19 cellular contexts compared by ENCODE assay signal in genomic region chr9:71210326-71210725, GRCh38.
DNase-seq lines count a peak whose midpoint lies in the region; ATAC-seq, FAIRE-seq and TF ChIP-seq lines count a peak whose summit lies in the region.
"Had no signal": no experiment of that assay in that cellular context is flagged by ENCODE, and none has a peak within 500 bp of the region (broad histone marks: within the 10 kb centered on the region; RNA-seq: fewer than 3 reads in every experiment).

No MANE protein-coding gene starts in this region.

- H2BK120ac ChIP-seq in H9 (ENCODE audit: low read depth, low read length, poor library complexity, severe bottlenecking) (no peak overlapping the region), H1 (replicated peaks; ENCODE audit: low read depth, low read length) (no peak overlapping the region)

- peaks cover 14 to 16% of the 10 kb centered on the region in 2 experiments for H3K9me3 Mint-ChIP-seq in H9

- no peak for DNase-seq in BE2C
- no peak for DNase-seq in H9
- no peak for DNase-seq in H1 (ENCODE audit: low read depth in 1 of 2, low spot score in 2 of 2)
- no peak for DNase-seq in NCI-H146 treated with DMSO at 0.1 percent for 48 hours (lab: John Stamatoyannopoulos, UW; ENCODE audit: unreplicated experiment)
- DNase-seq in activated T-cell treated with anti-CD3 and anti-CD28 coated beads, Interleukin-2, amount 50 U/mL, for 48 hours: no peak
- DNase-seq: CD8-positive, alpha-beta T cell; IMR-90; Kasumi-1; NCI-H1417; NCI-H187; NCI-H446; NCI-H526 had no signal

- no peak overlapping the region for H3K4me3 Mint-ChIP-seq in H9
- H3K4me3 Mint-ChIP-seq: CD8-positive, alpha-beta T cell had no signal

- no peak overlapping the region for H3T11ph ChIP-seq in H9 (ENCODE audit: low read length)

- H3K14ac ChIP-seq in H9 (ENCODE audit: insufficient read depth, low read length) (no peak overlapping the region), H1 (ENCODE audit: insufficient read length) (no peak overlapping the region)

- H3K27me3 Mint-ChIP-seq in H9 (ENCODE audit: low read depth): peaks cover 2% of the 10 kb centered on the region; the same call in 1 of the 2 replicates

- no peaks in the 10 kb centered on the region for H3K79me2 ChIP-seq in H9 (ENCODE audit: insufficient read depth, low read length)
- H3K79me2 ChIP-seq in H1 (ENCODE audit: control insufficient read depth in 1 of 2, insufficient read depth in 2 of 2, low read length in 2 of 2): no peaks in the 10 kb centered on the region

- H4K8ac ChIP-seq in H9 (replicated peaks; ENCODE audit: insufficient read length, low read depth, low read length): no peak overlapping the region
- no peak overlapping the region for H4K8ac ChIP-seq in H1 (ENCODE audit: extremely low read depth, insufficient read depth, low read length)

- H2BK15ac ChIP-seq in H9 (ENCODE audit: low read depth, low read length) (no peak overlapping the region), H1 (ENCODE audit: low read length) (no peak overlapping the region)

- H3K4me3 ChIP-seq in BE2C (ENCODE audit: low read depth, low read length): no peak overlapping the region
- no peak overlapping the region for H3K4me3 ChIP-seq in H1 (ENCODE audit: extremely low read depth in 1 of 4, insufficient read depth in 2 of 4, low read depth in 3 of 4, low read length in 4 of 4)
- no peak overlapping the region for H3K4me3 ChIP-seq in liver (ENCODE audit: low read depth in 1 of 3, low read length in 3 of 3)
- H3K4me3 ChIP-seq: BLaER1 treated with 17β-estradiol and CSF1 and Interleukin-3, amounts not matched to agents 10 nM and 100 nM had no signal

- H3K56ac ChIP-seq in H9 (ENCODE audit: insufficient read length, low read depth, low read length) (no peak overlapping the region), H1 (replicated peaks; ENCODE audit: insufficient read length, low read depth, low read length) (no peak overlapping the region)

- H3K23me2 ChIP-seq in H9 (ENCODE audit: insufficient read length, low read depth, low read length, poor library complexity, severe bottlenecking) (no peaks in the 10 kb centered on the region), H1 (ENCODE audit: low read depth, low read length) (no peaks in the 10 kb centered on the region)

- H2AK5ac ChIP-seq in H9 (ENCODE audit: insufficient read length, low read length): no peak overlapping the region
- H2AK5ac ChIP-seq in H1 (ENCODE audit: low read depth, low read length): no peak overlapping the region

- H3K9me3 ChIP-seq in BE2C: no peaks in the 10 kb centered on the region; the same call in 1 of the 2 replicates
- H3K9me3 ChIP-seq in H9 (ENCODE audit: control insufficient read depth, low read depth, low read length): peaks cover 8% of the 10 kb centered on the region
- peaks cover 0 to 7% of the 10 kb centered on the region in 2 experiments; a peak in 1 of 4 replicates for H3K9me3 ChIP-seq in H1 (ENCODE audit: insufficient read depth in 2 of 2, low read depth in 1 of 2, low read length in 1 of 2)
- H3K9me3 ChIP-seq in liver (ENCODE audit: control insufficient read depth in 4 of 4, low read length in 3 of 4): peaks cover 0 to 12% (median 3%) of the 10 kb centered on the region in 4 donors

- H3K23ac ChIP-seq in H9 (ENCODE audit: insufficient read length, low read depth, low read length) (no peak overlapping the region), H1 (ENCODE audit: insufficient read length) (no peak overlapping the region)

- no peak overlapping the region for H2BK12ac ChIP-seq in H9 (ENCODE audit: insufficient read length, low read depth, low read length)
- H2BK12ac ChIP-seq in H1 (ENCODE audit: low read depth, low read length): no peak overlapping the region; the same call in 1 of the 2 replicates

- peak; percentile 63 for FAIRE-seq in H1 (lab: Jason Lieb, UNC)
- FAIRE-seq: HTR-8/SVneo had no signal

- no peak for ATAC-seq in HG03439 (IDR thresholded peaks at IDR 0.05; ENCODE audit: unreplicated experiment)
- no peak for ATAC-seq in HG03565 (IDR thresholded peaks at IDR 0.05; ENCODE audit: unreplicated experiment)
- ATAC-seq: CD8-positive, alpha-beta T cell; HCT116; Right ventricle myocardium inferior had no signal

- H3K18ac ChIP-seq in H9 (ENCODE audit: insufficient read length, low read depth, low read length) (no peak overlapping the region), H1 (ENCODE audit: extremely low read depth, low read length) (no peak overlapping the region)

- TF ChIP-seq CTCF in BE2C (IDR thresholded peaks at IDR 0.05; ENCODE audit: low read depth, low read length) (peak; percentile 32), H9 (conservative IDR thresholded peaks at IDR 0.05) (peak; percentile 67; the same call in 2 of the 3 replicates), H1 (IDR thresholded peaks at IDR 0.05; ENCODE audit: control extremely low read depth in 1 of 3, insufficient read depth in 1 of 3, low read depth in 1 of 3, low read length in 3 of 3) (peak in 2 of 3 experiments; percentile 56 to 78; a peak in 3 of 4 replicates), liver (IDR thresholded peaks at IDR 0.05; ENCODE audit: low read depth, low read length, missing input control) (peak; percentile 39)

- TF ChIP-seq EP300 in H1 (IDR thresholded peaks at IDR 0.05; ENCODE audit: borderline replicate concordance in 1 of 2, low read depth in 2 of 2, low read length in 2 of 2): no peak

- H3K79me1 ChIP-seq in H9 (ENCODE audit: insufficient read depth, low read depth, low read length, poor library complexity, severe bottlenecking) (no peaks in the 10 kb centered on the region), H1 (ENCODE audit: low read depth, low read length) (no peaks in the 10 kb centered on the region)

- H2BK20ac ChIP-seq in H9 (ENCODE audit: low read depth, low read length, poor library complexity, severe bottlenecking): no peak overlapping the region
- H2BK20ac ChIP-seq in H1 (ENCODE audit: low read length): no peak overlapping the region

- H3K36me3 Mint-ChIP-seq in H9 (ENCODE audit: insufficient read depth in 1 of 3, low read depth in 3 of 3): peaks cover 3 to 25% (median 6%) of the 10 kb centered on the region in 3 experiments; a peak in 6 of 7 replicates
- H3K36me3 Mint-ChIP-seq: CD8-positive, alpha-beta T cell had no signal

- POLR2A ChIA-PET in H1 (lab: Charles Lee; ENCODE audit: partially characterized antibody): interaction anchor here (1.3 kb wide), 1 partner anchor 206 kb away, joined by 3 read pairs; no protein-coding TSS in a partner anchor

- TF ChIP-seq RAD21 in H1 (IDR thresholded peaks at IDR 0.05 in 1 of 2, conservative IDR thresholded peaks at IDR 0.05 in 1 of 2; ENCODE audit: low read depth in 2 of 2, low read length in 2 of 2) (peak; percentile 92 to 94), liver (IDR thresholded peaks at IDR 0.05) (peak; percentile 80 to 86)

- H3K27ac ChIP-seq in H9 (ENCODE audit: insufficient read length, low read depth, low read length): no peak overlapping the region
- H3K27ac ChIP-seq in H1 (ENCODE audit: low read depth, low read length): no peak overlapping the region
- no peak overlapping the region for H3K27ac ChIP-seq in liver (ENCODE audit: low read depth in 1 of 2, low read length in 2 of 2)
- H3K27ac ChIP-seq: BLaER1 treated with 17β-estradiol and CSF1 and Interleukin-3, amounts not matched to agents 10 nM and 100 nM had no signal

- CTCF ChIA-PET in H1 (lab: Charles Lee; ENCODE audit: partially characterized antibody): interaction anchor here (0.6 to 3.2 kb wide), 13 partner anchors 20 to 570 kb away, joined by 3 to 31 read pairs (median 4); no protein-coding TSS in a partner anchor

- H3K4me1 ChIP-seq in BE2C (no peaks in the 10 kb centered on the region; the same call in 1 of the 2 replicates), H9 (ENCODE audit: insufficient read depth, low read length) (no peaks in the 10 kb centered on the region), H1 (replicated peaks in 1 of 4; ENCODE audit: control insufficient read depth in 3 of 4, insufficient read depth in 4 of 4, low read length in 3 of 4) (no peaks in the 10 kb centered on the region; a peak in 1 of 7 replicates), liver (ENCODE audit: control insufficient read depth in 4 of 4, insufficient read depth in 4 of 4, low read length in 3 of 4) (no peaks in the 10 kb centered on the region)
- H3K4me1 ChIP-seq: BLaER1 treated with 17β-estradiol and CSF1 and Interleukin-3, amounts not matched to agents 10 nM and 100 nM had no signal

- H3K9ac ChIP-seq in H9 (ENCODE audit: extremely low read depth, insufficient read length, low read length) (no peak overlapping the region), H1 (replicated peaks in 1 of 4; ENCODE audit: extremely low read depth in 1 of 4, low read depth in 3 of 4, low read length in 3 of 4) (no peak overlapping the region), liver (ENCODE audit: low read depth in 1 of 2, low read length in 2 of 2) (no peak overlapping the region)
- H3K9ac ChIP-seq: BLaER1 treated with 17β-estradiol and CSF1 and Interleukin-3, amounts not matched to agents 10 nM and 100 nM had no signal

- H2AFZ ChIP-seq in H9 (ENCODE audit: low read length) (no peak overlapping the region), H1 (ENCODE audit: low read length) (no peak overlapping the region)

- H3K27ac Mint-ChIP-seq in H9: no peak overlapping the region
- H3K27ac Mint-ChIP-seq: CD8-positive, alpha-beta T cell had no signal

- H3K4me2 ChIP-seq in H9 (ENCODE audit: insufficient read depth, insufficient read length, low read length): no peak overlapping the region
- H3K4me2 ChIP-seq in H1 (ENCODE audit: insufficient read depth in 1 of 2, low read depth in 2 of 2, low read length in 2 of 2): no peak overlapping the region
- H3K4me2 ChIP-seq: BLaER1 treated with 17β-estradiol and CSF1 and Interleukin-3, amounts not matched to agents 10 nM and 100 nM had no signal

- H4K91ac ChIP-seq in H9 (ENCODE audit: insufficient read length, low read depth, low read length): no peak overlapping the region
- H4K91ac ChIP-seq in H1 (replicated peaks; ENCODE audit: insufficient read length, low read length): no peak overlapping the region

- TF ChIP-seq POLR2A in H1 (IDR thresholded peaks at IDR 0.05; ENCODE audit: control extremely low read depth in 1 of 2, low read depth in 2 of 2, low read length in 2 of 2): no peak

- H3K4me1 Mint-ChIP-seq in H9: peaks cover 13% of the 10 kb centered on the region in 2 experiments

- WGBS in H9 (ENCODE audit: extremely low coverage, insufficient read length, low lambda C conversion rate): no CpG with 5 or more reads among the region's 2 CpGs
- WGBS in H1 (ENCODE audit: extremely low coverage in 1 of 2, insufficient coverage in 1 of 2, insufficient read length in 1 of 2, insufficient replicate concordance in 2 of 2, low coverage in 1 of 2, low lambda C conversion rate in 2 of 2, missing lambda C conversion rate in 1 of 2), 2 experiments: 73% methylated on average over 2 of the region's 2 CpGs; no CpG with 5 or more reads in 1 of the 2 experiments
- 56% methylated on average over 2 of the region's 2 CpGs for WGBS in liver

- H3K36me3 ChIP-seq in BE2C (no peaks in the 10 kb centered on the region), H1 (ENCODE audit: control insufficient read depth in 2 of 4, insufficient read depth in 4 of 4, low read length in 3 of 4) (no peaks in the 10 kb centered on the region), liver (ENCODE audit: control insufficient read depth in 4 of 4, insufficient read depth in 3 of 4, low read depth in 1 of 4, low read length in 3 of 4) (no peaks in the 10 kb centered on the region)
- H3K36me3 ChIP-seq: BLaER1 treated with 17β-estradiol and CSF1 and Interleukin-3, amounts not matched to agents 10 nM and 100 nM had no signal

- no peaks in the 10 kb centered on the region for H3K27me3 ChIP-seq in BE2C
- H3K27me3 ChIP-seq in H9 (ENCODE audit: insufficient read depth, low read length): no peaks in the 10 kb centered on the region
- no peaks in the 10 kb centered on the region for H3K27me3 ChIP-seq in H1 (replicated peaks in 1 of 4; ENCODE audit: control insufficient read depth in 3 of 4, extremely low read depth in 1 of 4, insufficient read depth in 3 of 4, low read length in 3 of 4)
- no peaks in the 10 kb centered on the region for H3K27me3 ChIP-seq in liver (ENCODE audit: control insufficient read depth in 4 of 4, insufficient read depth in 4 of 4, low read length in 3 of 4)
- H3K27me3 ChIP-seq: BLaER1 treated with 17β-estradiol and CSF1 and Interleukin-3, amounts not matched to agents 10 nM and 100 nM had no signal

- H4K20me1 ChIP-seq in H9 (ENCODE audit: control insufficient read depth, insufficient read depth, insufficient read length): no peaks in the 10 kb centered on the region
- no peaks in the 10 kb centered on the region for H4K20me1 ChIP-seq in H1 (replicated peaks in 1 of 2; ENCODE audit: control insufficient read depth in 1 of 2, insufficient read depth in 2 of 2, low read length in 2 of 2)
- H4K20me1 ChIP-seq: BLaER1 treated with 17β-estradiol and CSF1 and Interleukin-3, amounts not matched to agents 10 nM and 100 nM had no signal

- H2BK5ac ChIP-seq in H9 (ENCODE audit: insufficient read length, low read length): no peak overlapping the region
- no peak overlapping the region for H2BK5ac ChIP-seq in H1 (ENCODE audit: low read depth, low read length)

- no peak overlapping the region for H4K5ac ChIP-seq in H9 (ENCODE audit: insufficient read length, low read depth, low read length)
- no peak overlapping the region for H4K5ac ChIP-seq in H1 (ENCODE audit: insufficient read length, low read depth, low read length)

- H3K4ac ChIP-seq in H9 (ENCODE audit: low read depth, low read length): no peak overlapping the region
- H3K4ac ChIP-seq in H1 (replicated peaks; ENCODE audit: insufficient read length, low read depth, low read length): no peak overlapping the region
